Comparison of ENCODE assay signal across 8 cellular contexts in the genomic region with DNA sequence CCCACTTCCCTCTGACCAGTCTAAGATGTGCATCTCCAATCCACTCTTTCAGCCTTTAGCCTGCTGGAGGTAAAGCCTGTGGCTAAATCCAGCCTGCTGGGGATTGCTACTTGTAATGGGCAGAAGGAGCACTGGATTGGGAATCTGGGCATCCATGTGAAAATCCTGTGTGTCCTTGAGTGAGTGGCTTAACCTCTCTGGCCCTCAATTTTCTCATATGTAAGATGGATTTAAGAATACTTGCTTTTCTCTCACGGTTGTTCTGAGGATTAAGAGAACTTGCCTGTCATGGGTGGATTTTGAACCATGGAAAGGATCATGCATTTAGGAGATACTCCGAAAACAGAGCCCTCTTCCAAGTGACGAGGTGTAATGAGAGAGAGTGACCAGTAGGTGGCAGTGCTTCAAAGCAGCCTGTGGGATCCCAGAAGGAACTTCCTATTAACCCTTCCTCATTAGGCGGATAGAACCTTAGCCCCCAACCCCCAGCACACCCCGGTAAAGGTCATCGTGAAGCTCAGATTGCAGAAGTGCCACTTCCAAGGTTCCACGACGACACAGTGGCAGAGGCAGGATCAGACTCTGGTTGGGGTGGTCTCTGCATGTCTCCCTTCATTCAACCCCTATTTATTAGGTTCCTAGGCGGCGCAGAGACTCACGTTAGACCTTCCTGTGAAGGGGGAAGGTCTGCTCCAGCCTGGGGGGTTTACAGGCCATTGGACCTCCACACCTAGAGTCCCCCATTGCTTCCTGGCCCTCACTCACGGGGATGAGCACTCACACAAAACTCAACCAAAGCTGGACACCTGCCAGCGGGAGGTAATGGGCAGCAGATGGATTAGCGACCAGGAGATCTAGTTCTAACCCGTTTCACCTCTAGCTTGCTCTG.
A peak's percentile ranks its signal among the peaks of the same experiment; 100 is the strongest.
DNase-seq lines count a peak whose midpoint lies in the region; ATAC-seq, FAIRE-seq and TF ChIP-seq lines count a peak whose summit lies in the region.

No MANE protein-coding gene starts in this region.

- POLR2A ChIA-PET in AG04450 (lab: Yijun Ruan, JAX), result interaction anchor here (0.6 kb wide), 2 partner anchors 48 to 71 kb away, joined by 3 to 5 read pairs; no protein-coding TSS in a partner anchor

- TF ChIP-seq EP300 in stomach (IDR thresholded peaks at IDR 0.05), result no peak

- peak; percentile 69 for FAIRE-seq in GM12892 (lab: Jason Lieb, UNC)

- TF ChIP-seq POLR2A in GM12892 (IDR thresholded peaks at IDR 0.05; ENCODE audit: low read depth, low read length), result no peak
- no peak for TF ChIP-seq POLR2A in stomach (IDR thresholded peaks at IDR 0.05)

- H3K27ac ChIP-seq in AG04450 (ENCODE audit: low read depth, low read length) (no peak overlapping the region), stomach (no peak overlapping the region)

- H3K9me3 ChIP-seq in AG04450 (ENCODE audit: control insufficient read depth, insufficient read depth, low read length), result no peaks in the 10 kb centered on the region
- no peaks in the 10 kb centered on the region for H3K9me3 ChIP-seq in stomach

- DNase-seq in AG04450 (ENCODE audit: low read depth, low spot score) (peak; percentile 13), GM12892 (ENCODE audit: insufficient read length) (peak; percentile 27), NCI-H1694 treated with DMSO at 0.1 percent for 48 hours (lab: John Stamatoyannopoulos, UW) (peak; percentile 67), epithelial cell of esophagus (ENCODE audit: low read depth) (peak; percentile 63), mucosa of gallbladder (ENCODE audit: low spot score) (peak; percentile 62), stomach (peak; percentile 60)
- DNase-seq in activated CD4-positive, alpha-beta T cell treated with anti-CD3 and anti-CD28 coated beads for 1 hour, result peak; percentile 12

- 6 to 14% (median 10%) methylated on average over 14 to 15 of the region's 15 CpGs for WGBS in stomach, 5 donors

- TF ChIP-seq CTCF in AG04450 (IDR thresholded peaks at IDR 0.05; ENCODE audit: low read depth, low read length) (peak; percentile 93), epithelial cell of esophagus (IDR thresholded peaks at IDR 0.05; ENCODE audit: insufficient read depth, low read depth, low read length, missing control alignments) (peak; percentile 95), stomach (IDR thresholded peaks at IDR 0.05) (peak in 5 of 7 experiments; percentile 68 to 89 (median 87))

- H3K4me3 ChIP-seq in AG04450 (ENCODE audit: low read depth, low read length) (peak overlapping the region; percentile 31; the same call in 1 of the 2 replicates), epithelial cell of esophagus (ENCODE audit: low read length) (no peak overlapping the region), stomach (peak overlapping the region; percentile 22 to 39 (median 30))

- CTCF ChIA-PET in AG04450 (lab: Charles Lee), result interaction anchor here (0.6 to 1.9 kb wide), 30 partner anchors 9 to 484 kb away, joined by 3 to 12 read pairs (median 4); a partner anchor contains a TSS

- H3K27me3 ChIP-seq in AG04450 (ENCODE audit: control insufficient read depth, insufficient read depth, low read length) (peaks cover 15% of the 10 kb centered on the region), stomach (no peaks in the 10 kb centered on the region)

- H3K4me1 ChIP-seq in stomach, result peaks cover 6 to 21% (median 13%) of the 10 kb centered on the region in 4 donors

- no peak for ATAC-seq in HG03521 (IDR thresholded peaks at IDR 0.05; ENCODE audit: unreplicated experiment)

- intact Hi-C loops in stomach (cut with DNase I; ENCODE audit: low total_unique reads), result no loop called here

- no peaks in the 10 kb centered on the region for H3K36me3 ChIP-seq in stomach

Comparison
In these comparisons a context has a peak if more than half of its experiments do, and no peak if none do; other contexts are left out.
1. DNase-seq: peak in every context shown above with its lines; median percentile 67 in NCI-H1694 treated with DMSO at 0.1 percent for 48 hours; 63 in epithelial cell of esophagus; 62 in mucosa of gallbladder; 60 in stomach; 27 in GM12892; 13 in AG04450; 12 in activated CD4-positive, alpha-beta T cell treated with anti-CD3 and anti-CD28 coated beads for 1 hour.